ENCODE assay signal across 26 cellular contexts in genomic region chr22:35218079-35218478, GRCh38. TPM values are rescaled to one million over a fixed set of nuclear protein-coding genes. Genes with fewer than 3 reads are reported as not detected.
A peak's percentile ranks its signal among the peaks of the same experiment; 100 is the strongest.
DNase-seq lines count a peak whose midpoint lies in the region; ATAC-seq, FAIRE-seq and TF ChIP-seq lines count a peak whose summit lies in the region.
"Had no signal": no experiment of that assay in that cellular context is flagged by ENCODE, and none has a peak within 500 bp of the region (broad histone marks: within the 10 kb centered on the region; RNA-seq: fewer than 3 reads in every experiment).

No MANE protein-coding gene starts in this region.

- no peaks in the 10 kb centered on the region for H3K36me3 Mint-ChIP-seq in astrocyte (ENCODE audit: low read depth, unreplicated experiment)
- H3K36me3 Mint-ChIP-seq: activated CD4-positive, alpha-beta memory T cell treated with anti-CD3 and anti-CD28 coated beads for 36 hours; activated naive CD4-positive, alpha-beta T cell treated with anti-CD3 and anti-CD28 coated beads, Interleukin-2, amount 50 U/mL, for 24 hours; IgD-negative memory B cell; T-cell had no signal

- H3K9me3 ChIP-seq in IMR-90 (ENCODE audit: control insufficient read depth, insufficient read depth, low read length) (0 out of 2 replicates have a peak, but pooled peaks cover 2% of the 10 kb centered on the region), astrocyte (ENCODE audit: insufficient read depth, low read depth, low read length) (peaks cover 5% of the 10 kb centered on the region)
- H3K9me3 ChIP-seq: BLaER1, gastrocnemius medialis, Peyer's patch, thoracic aorta had no signal

- no peak for ATAC-seq in IMR-90 (ENCODE audit: low read depth)
- ATAC-seq: activated T-helper 17 cell treated with anti-CD3 and anti-CD28 coated beads, Interleukin-2, amount 50 U/mL, for 72 hours; esophagus mucosa; gastrocnemius medialis; GM12878; GM23338; left colon; T-cell had no signal

- no peak overlapping the region for H3K27ac ChIP-seq in IMR-90 (ENCODE audit: insufficient read depth, low read length)
- H3K27ac ChIP-seq in astrocyte (ENCODE audit: low read depth, low read length): no peak overlapping the region
- H3K27ac ChIP-seq: BLaER1, gastrocnemius medialis, Peyer's patch, SJSA1, thoracic aorta had no signal

- H3K4me1 Mint-ChIP-seq in astrocyte (ENCODE audit: low read depth, unreplicated experiment): peaks cover 17% of the 10 kb centered on the region
- H3K4me1 Mint-ChIP-seq: activated naive CD4-positive, alpha-beta T cell treated with anti-CD3 and anti-CD28 coated beads, Interleukin-2, amount 50 U/mL, for 24 hours; activated T-helper 17 cell treated with anti-CD3 and anti-CD28 coated beads, Interleukin-2, amount 50 U/mL, for 72 hours; IgD-negative memory B cell; T-cell had no signal

- H3K56ac ChIP-seq in IMR-90 (ENCODE audit: extremely low read depth, insufficient read depth, low read length): no peak overlapping the region

- H4K8ac ChIP-seq in IMR-90 (ENCODE audit: low read depth in 2 of 2, low read length in 2 of 2): no peak overlapping the region

- H3K4me3 Mint-ChIP-seq in astrocyte (ENCODE audit: unreplicated experiment): no peak overlapping the region
- H3K4me3 Mint-ChIP-seq: activated CD4-positive, alpha-beta memory T cell treated with anti-CD3 and anti-CD28 coated beads for 36 hours; activated naive CD4-positive, alpha-beta T cell treated with anti-CD3 and anti-CD28 coated beads, Interleukin-2, amount 50 U/mL, for 24 hours; activated T-helper 17 cell treated with anti-CD3 and anti-CD28 coated beads, Interleukin-2, amount 50 U/mL, for 72 hours; GM23338; IgD-negative memory B cell; stimulated activated naive CD8-positive, alpha-beta T cell treated with anti-CD3 and anti-CD28 coated beads, Interleukin-15, Interleukin-2, amounts not matched to agents 100 ng/mL and 50 ng/mL, for 24 hours; T-cell had no signal

- H2BK5ac ChIP-seq in IMR-90 (ENCODE audit: low read depth, low read length, poor library complexity, severe bottlenecking): no peak overlapping the region

- H4K20me1 ChIP-seq in IMR-90 (ENCODE audit: insufficient read depth, low read length) (no peaks in the 10 kb centered on the region), astrocyte (ENCODE audit: insufficient read depth, low read length) (no peaks in the 10 kb centered on the region)
- H4K20me1 ChIP-seq: BLaER1 had no signal

- H3K4ac ChIP-seq in IMR-90 (ENCODE audit: low read depth, low read length): no peak overlapping the region

- no peak overlapping the region for H2BK20ac ChIP-seq in IMR-90 (ENCODE audit: low read depth, low read length)

- no peak overlapping the region for H3K4me3 ChIP-seq in IMR-90 (ENCODE audit: insufficient read depth, low read depth, low read length)
- no peak overlapping the region for H3K4me3 ChIP-seq in astrocyte (ENCODE audit: insufficient read depth, low read depth, low read length)
- H3K4me3 ChIP-seq: BLaER1, gastrocnemius medialis, GM12878, GM23338, Peyer's patch, SJSA1, thoracic aorta had no signal

- H3K4me2 ChIP-seq in IMR-90 (ENCODE audit: low read depth, low read length): no peak overlapping the region
- no peak overlapping the region for H3K4me2 ChIP-seq in astrocyte (ENCODE audit: low read length)
- H3K4me2 ChIP-seq: BLaER1, GM23338 had no signal

- H3K27ac Mint-ChIP-seq in astrocyte (ENCODE audit: unreplicated experiment): peak overlapping the region; percentile 84
- H3K27ac Mint-ChIP-seq: activated CD4-positive, alpha-beta memory T cell treated with anti-CD3 and anti-CD28 coated beads for 36 hours; activated naive CD4-positive, alpha-beta T cell treated with anti-CD3 and anti-CD28 coated beads, Interleukin-2, amount 50 U/mL, for 24 hours; activated T-helper 17 cell treated with anti-CD3 and anti-CD28 coated beads, Interleukin-2, amount 50 U/mL, for 72 hours; GM23338; IgD-negative memory B cell; stimulated activated naive CD8-positive, alpha-beta T cell treated with anti-CD3 and anti-CD28 coated beads, Interleukin-15, Interleukin-2, amounts not matched to agents 100 ng/mL and 50 ng/mL, for 24 hours; T-cell had no signal

- no peak for FAIRE-seq in astrocyte (lab: Jason Lieb, UNC)
- FAIRE-seq: GM12878 had no signal

- H3K79me1 ChIP-seq in IMR-90 (ENCODE audit: low read depth in 1 of 2, low read length in 2 of 2): no peaks in the 10 kb centered on the region

- POLR2A ChIA-PET in IMR-90 (lab: Charles Lee; ENCODE audit: unreplicated experiment): no interaction called here

- H3K27me3 ChIP-seq in IMR-90 (ENCODE audit: control insufficient read depth, insufficient read depth, low read length): peaks cover 2% of the 10 kb centered on the region
- peaks cover 2% of the 10 kb centered on the region for H3K27me3 ChIP-seq in astrocyte (ENCODE audit: insufficient read depth, low read length)
- H3K27me3 ChIP-seq: BLaER1, gastrocnemius medialis, Peyer's patch, SJSA1 had no signal

- in situ Hi-C loops in IMR-90 (cut with MboI; ENCODE audit: low sequenced_read_pairs): no loop called here

- dilution Hi-C loops in IMR-90 (cut with HindIII; ENCODE audit: low sequenced_read_pairs, unreplicated experiment): no loop called here

- H3K23ac ChIP-seq in IMR-90 (ENCODE audit: low read depth, low read length): no peak overlapping the region

- TF ChIP-seq RAD21 in IMR-90 (IDR thresholded peaks at IDR 0.05; ENCODE audit: low read length): no peak

- H3K14ac ChIP-seq in IMR-90 (replicated peaks; ENCODE audit: low read depth, low read length): no peak overlapping the region

- peaks cover 10% of the 10 kb centered on the region for H3K27me3 Mint-ChIP-seq in astrocyte (ENCODE audit: low read depth, unreplicated experiment)

- no peak overlapping the region for H2AFZ ChIP-seq in IMR-90 (replicated peaks; ENCODE audit: low read length, poor library complexity)
- no peak overlapping the region for H2AFZ ChIP-seq in astrocyte (ENCODE audit: low read depth, low read length)
- H2AFZ ChIP-seq: GM23338 had no signal

- H2BK120ac ChIP-seq in IMR-90 (ENCODE audit: low read depth, low read length): no peak overlapping the region

- intact Hi-C loops in IMR-90 (cut with micrococcal nuclease): no loop called here

- H3K9me3 Mint-ChIP-seq in astrocyte (ENCODE audit: unreplicated experiment): peaks cover 17% of the 10 kb centered on the region
- H3K9me3 Mint-ChIP-seq: activated CD4-positive, alpha-beta memory T cell treated with anti-CD3 and anti-CD28 coated beads for 36 hours; activated naive CD4-positive, alpha-beta T cell treated with anti-CD3 and anti-CD28 coated beads, Interleukin-2, amount 50 U/mL, for 24 hours; IgD-negative memory B cell; stimulated activated naive CD8-positive, alpha-beta T cell treated with anti-CD3 and anti-CD28 coated beads, Interleukin-15, Interleukin-2, amounts not matched to agents 100 ng/mL and 50 ng/mL, for 24 hours; T-cell had no signal

- H3K9me1 ChIP-seq in IMR-90 (ENCODE audit: insufficient read depth, low read length): no peaks in the 10 kb centered on the region

- CTCF ChIA-PET in IMR-90 (lab: Yijun Ruan, JAX): interaction anchor here (3.6 kb wide), 1 partner anchor 13 kb away, joined by 19 read pairs; no protein-coding TSS in a partner anchor

- H2BK15ac ChIP-seq in IMR-90 (ENCODE audit: low read depth, low read length): no peak overlapping the region

- no peak overlapping the region for H2AK9ac ChIP-seq in IMR-90 (replicated peaks; ENCODE audit: low read depth, low read length, poor library complexity)

- no peaks in the 10 kb centered on the region for H3K36me3 ChIP-seq in IMR-90 (ENCODE audit: control insufficient read depth, insufficient read depth, low read length)
- H3K36me3 ChIP-seq in astrocyte (ENCODE audit: insufficient read depth, low read length): no peaks in the 10 kb centered on the region
- H3K36me3 ChIP-seq: BLaER1, gastrocnemius medialis, Peyer's patch, SJSA1, thoracic aorta had no signal

- H2AK5ac ChIP-seq in IMR-90 (ENCODE audit: low read depth, low read length): no peak overlapping the region

- no peaks in the 10 kb centered on the region for H3K79me2 ChIP-seq in astrocyte (ENCODE audit: insufficient read depth, low read length)

- DNase-seq in Daoy (ENCODE audit: low read depth) (peak; percentile 23), IMR-90 (peak; percentile 8), astrocyte (ENCODE audit: low read depth) (peak; percentile 6), islet precursor cell (peak; percentile 21), DMS 273 treated with DMSO at 0.1 percent for 48 hours (lab: John Stamatoyannopoulos, UW) (no peak), D341Med (ENCODE audit: low spot score) (no peak), ecto neural progenitor cell (ENCODE audit: low spot score) (no peak), mucosa of gallbladder (ENCODE audit: low spot score) (no peak)
- DNase-seq: activated CD4-positive, alpha-beta memory T cell treated with anti-CD3 and anti-CD28 coated beads for 36 hours; cortex of kidney; gastrocnemius medialis; left colon; NCI-H2029 treated with DMSO at 0.1 percent for 48 hours; NCI-H526; Peyer's patch; T-cell had no signal

- no peak overlapping the region for H3K18ac ChIP-seq in IMR-90 (ENCODE audit: low read depth, low read length)

- H3K4me1 ChIP-seq in IMR-90 (ENCODE audit: control insufficient read depth, insufficient read depth, low read length) (peaks cover 1% of the 10 kb centered on the region; the same call in 1 of the 2 replicates), astrocyte (ENCODE audit: insufficient read depth, low read length) (peaks cover 3% of the 10 kb centered on the region)
- H3K4me1 ChIP-seq: BLaER1, gastrocnemius medialis, Peyer's patch had no signal

- no peak overlapping the region for H4K5ac ChIP-seq in IMR-90 (ENCODE audit: low read depth, low read length)

- BruUV-seq in IMR-90 (replicated peaks; lab: Mats Ljungman, UMichigan): no TSS peak

- TF ChIP-seq POLR2A in IMR-90 (IDR thresholded peaks at IDR 0.05; ENCODE audit: low read depth, low read length): no peak

- no peak for TF ChIP-seq CTCF in IMR-90 (conservative IDR thresholded peaks at IDR 0.05; ENCODE audit: low read depth, low read length)
- no peak for TF ChIP-seq CTCF in astrocyte (IDR thresholded peaks at IDR 0.05; ENCODE audit: insufficient read depth, low read depth, low read length)

- no peak overlapping the region for H4K91ac ChIP-seq in IMR-90 (ENCODE audit: insufficient read depth, low read depth, low read length)

- no peak overlapping the region for H3K9ac ChIP-seq in IMR-90 (ENCODE audit: low read depth, low read length)
- H3K9ac ChIP-seq in astrocyte (ENCODE audit: low read length): no peak overlapping the region
- H3K9ac ChIP-seq: BLaER1 had no signal

TF ChIP-seq in IMR-90, 13 proteins besides CTCF, POLR2A, EP300 and RAD21 (continues in another document):
- no peak for TF ChIP-seq MAZ (IDR thresholded peaks at IDR 0.05; ENCODE audit: borderline replicate concordance, low read depth, low read length)
- TF ChIP-seq CEBPB (IDR thresholded peaks at IDR 0.05; ENCODE audit: low read depth, low read length): no peak
- no peak for TF ChIP-seq MAFK (IDR thresholded peaks at IDR 0.05; ENCODE audit: low read depth, low read length)
- TF ChIP-seq RFX5 (IDR thresholded peaks at IDR 0.05; ENCODE audit: low read depth, low read length): no peak

RNA-seq across cellular contexts. Expression of gene HMGXB4, which starts 39.2 kb away (rescaled TPM):
- 10.3 and 11.0 TPM in 2 replicates for total RNA-seq in Daoy (2014; rRNA removed; shearing (Covaris generic))
- total RNA-seq in IMR-90 (2012; rRNA removed): 11.8 and 17.2 TPM in 2 replicates
- 16.5 and 18.5 TPM in 2 replicates for polyA plus RNA-seq in IMR-90 (2012; rRNA removed)
- 3.6 and 5.8 TPM in 2 replicates for polyA plus RNA-seq in IMR-90 (2012; cell fraction: cytosol; rRNA removed)
- polyA plus RNA-seq in IMR-90 (2012; cell fraction: nucleus; rRNA removed; ENCODE audit: low replicate concordance): 4.5 and 21.8 TPM in 2 replicates
- 16.7 and 16.8 TPM in 2 replicates for total RNA-seq in astrocyte
- total RNA-seq in mucosa of gallbladder: 15.8 TPM

Comparison
In these comparisons a context has a peak if more than half of its experiments do, and no peak if none do; other contexts are left out.
1. DNase-seq: peak in Daoy (single experiment), IMR-90 (single experiment), astrocyte (single experiment) and islet precursor cell (single experiment); none in DMS 273 treated with DMSO at 0.1 percent for 48 hours (single experiment), D341Med (single experiment), ecto neural progenitor cell (single experiment) and mucosa of gallbladder (single experiment).